Comparison of ENCODE assay signal across 17 cellular contexts in the genomic region with DNA sequence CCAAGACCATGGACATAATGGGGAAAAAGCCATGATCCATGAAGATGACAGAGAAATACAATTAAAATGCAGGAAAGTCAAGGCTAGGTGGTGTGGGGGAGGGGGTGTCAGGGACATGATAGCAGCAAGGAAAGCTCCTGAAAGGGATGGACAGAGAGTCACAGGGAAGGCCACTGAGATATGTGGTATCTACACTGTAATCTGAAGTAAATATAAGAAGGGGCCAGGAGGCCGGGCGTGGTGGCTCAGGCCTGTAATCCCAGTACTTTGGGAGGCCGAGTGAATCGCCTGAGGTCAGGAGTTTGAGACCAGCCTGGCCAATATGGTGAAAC.
A peak's percentile ranks its signal among the peaks of the same experiment; 100 is the strongest.
DNase-seq lines count a peak whose midpoint lies in the region; ATAC-seq and TF ChIP-seq lines count a peak whose summit lies in the region.
"Had no signal": no experiment of that assay in that cellular context is flagged by ENCODE, and none has a peak within 500 bp of the region (broad histone marks: within the 10 kb centered on the region; RNA-seq: fewer than 3 reads in every experiment).

No MANE protein-coding gene starts in this region.

- H3K4me3 ChIP-seq in stomach = no peak overlapping the region
- no peak overlapping the region for H3K4me3 ChIP-seq in aorta (ENCODE audit: low read length in 2 of 2)
- H3K4me3 ChIP-seq: BLaER1 treated with 17β-estradiol and CSF1 and Interleukin-3, amounts not matched to agents 10 nM and 100 nM had no signal

- ATAC-seq in activated T-cell treated with anti-CD3 and anti-CD28 coated beads, Interleukin-2, amount 50 U/mL, for 72 hours (replicated peaks in 1 of 2) = no peak
- ATAC-seq in GM21737 (IDR thresholded peaks at IDR 0.05; ENCODE audit: unreplicated experiment) = no peak
- ATAC-seq in aorta (ENCODE audit: low FRiP score) = no peak
- no peak for ATAC-seq in sciatic nerve

- H3K4me3 Mint-ChIP-seq in activated T-cell treated with anti-CD3 and anti-CD28 coated beads, Interleukin-2, amount 50 U/mL, for 24 hours = no peak overlapping the region
- H3K4me3 Mint-ChIP-seq in activated T-cell treated with anti-CD3 and anti-CD28 coated beads, Interleukin-2, amount 50 U/mL, for 72 hours = no peak overlapping the region
- H3K4me3 Mint-ChIP-seq in chondrocyte (ENCODE audit: unreplicated experiment) (no peak overlapping the region), neural crest cell (no peak overlapping the region)

- TF ChIP-seq POLR2A in stomach (IDR thresholded peaks at IDR 0.05) = no peak

- H3K27ac ChIP-seq in stomach (no peak overlapping the region), aorta (ENCODE audit: low read depth in 1 of 2, low read length in 2 of 2) (no peak overlapping the region)
- H3K27ac ChIP-seq: 22Rv1; BLaER1 treated with 17β-estradiol and CSF1 and Interleukin-3, amounts not matched to agents 10 nM and 100 nM; RWPE1 had no signal

- H3K27ac Mint-ChIP-seq in activated T-cell treated with anti-CD3 and anti-CD28 coated beads, Interleukin-2, amount 50 U/mL, for 24 hours = peak overlapping the region; percentile 6
- no peak overlapping the region for H3K27ac Mint-ChIP-seq in activated T-cell treated with anti-CD3 and anti-CD28 coated beads, Interleukin-2, amount 50 U/mL, for 72 hours
- H3K27ac Mint-ChIP-seq in chondrocyte (ENCODE audit: unreplicated experiment) = peak overlapping the region; percentile 83
- peak overlapping the region; percentile 22 for H3K27ac Mint-ChIP-seq in neural crest cell (ENCODE audit: unreplicated experiment)

- WGBS in stomach, 5 donors = 90 to 97% (median 93%) methylated on average over 4 of the region's 4 CpGs
- 97 to 98% methylated on average over 4 of the region's 4 CpGs for WGBS in aorta, 2 donors

- H3K9me3 Mint-ChIP-seq in activated T-cell treated with anti-CD3 and anti-CD28 coated beads, Interleukin-2, amount 50 U/mL, for 24 hours = no peaks in the 10 kb centered on the region
- no peaks in the 10 kb centered on the region for H3K9me3 Mint-ChIP-seq in activated T-cell treated with anti-CD3 and anti-CD28 coated beads, Interleukin-2, amount 50 U/mL, for 72 hours
- H3K9me3 Mint-ChIP-seq in chondrocyte (ENCODE audit: low read depth) (no peaks in the 10 kb centered on the region), neural crest cell (no peaks in the 10 kb centered on the region)

- H3K36me3 ChIP-seq in stomach (peaks cover 0 to 4% (median 0%) of the 10 kb centered on the region in 4 donors), aorta (ENCODE audit: control insufficient read depth in 1 of 2, insufficient read depth in 2 of 2, low read length in 1 of 2) (no peaks in the 10 kb centered on the region)
- H3K36me3 ChIP-seq: BLaER1 treated with 17β-estradiol and CSF1 and Interleukin-3, amounts not matched to agents 10 nM and 100 nM had no signal

- TF ChIP-seq EP300 in stomach (IDR thresholded peaks at IDR 0.05) = no peak

- H3K4me1 ChIP-seq in stomach = peaks cover 0 to 32% (median 7%) of the 10 kb centered on the region in 4 donors
- peaks cover 5 to 11% of the 10 kb centered on the region in 2 donors for H3K4me1 ChIP-seq in aorta (ENCODE audit: control insufficient read depth in 1 of 2, insufficient read depth in 2 of 2, low read length in 2 of 2)

- no peaks in the 10 kb centered on the region for H3K27me3 ChIP-seq in stomach
- H3K27me3 ChIP-seq in aorta (ENCODE audit: control insufficient read depth in 1 of 2, insufficient read depth in 2 of 2, low read length in 1 of 2) = no peaks in the 10 kb centered on the region
- H3K27me3 ChIP-seq: BLaER1 treated with 17β-estradiol and CSF1 and Interleukin-3, amounts not matched to agents 10 nM and 100 nM had no signal

- no peaks in the 10 kb centered on the region for H3K27me3 Mint-ChIP-seq in activated T-cell treated with anti-CD3 and anti-CD28 coated beads, Interleukin-2, amount 50 U/mL, for 24 hours
- H3K27me3 Mint-ChIP-seq in activated T-cell treated with anti-CD3 and anti-CD28 coated beads, Interleukin-2, amount 50 U/mL, for 72 hours (ENCODE audit: low read depth) = no peaks in the 10 kb centered on the region
- no peaks in the 10 kb centered on the region for H3K27me3 Mint-ChIP-seq in chondrocyte (ENCODE audit: low read depth)
- no peaks in the 10 kb centered on the region for H3K27me3 Mint-ChIP-seq in neural crest cell (ENCODE audit: low read depth)

- H3K9me3 ChIP-seq in stomach (no peaks in the 10 kb centered on the region), aorta (ENCODE audit: control insufficient read depth, low read length) (no peaks in the 10 kb centered on the region)
- H3K9me3 ChIP-seq: BLaER1 treated with 17β-estradiol and CSF1 and Interleukin-3, amounts not matched to agents 10 nM and 100 nM had no signal

- intact Hi-C loops in stomach (cut with DNase I; ENCODE audit: low total_unique reads) = no loop called here
- intact Hi-C loops in aorta (cut with DNase I) = no loop called here
- intact Hi-C loops in sciatic nerve (cut with DNase I) = no loop called here

- TF ChIP-seq CTCF in chondrocyte (IDR thresholded peaks at IDR 0.05) = no peak
- TF ChIP-seq CTCF in neural crest cell (conservative IDR thresholded peaks at IDR 0.05) = no peak
- no peak for TF ChIP-seq CTCF in stomach (IDR thresholded peaks at IDR 0.05)

- H3K4me1 Mint-ChIP-seq in activated T-cell treated with anti-CD3 and anti-CD28 coated beads, Interleukin-2, amount 50 U/mL, for 24 hours (ENCODE audit: low read depth) = peaks cover 10% of the 10 kb centered on the region
- H3K4me1 Mint-ChIP-seq in activated T-cell treated with anti-CD3 and anti-CD28 coated beads, Interleukin-2, amount 50 U/mL, for 72 hours (ENCODE audit: low read depth) = peaks cover 7% of the 10 kb centered on the region
- H3K4me1 Mint-ChIP-seq in chondrocyte (ENCODE audit: low read depth) = peaks cover 76% of the 10 kb centered on the region
- peaks cover 26% of the 10 kb centered on the region for H3K4me1 Mint-ChIP-seq in neural crest cell

- no peaks in the 10 kb centered on the region for H3K36me3 Mint-ChIP-seq in activated T-cell treated with anti-CD3 and anti-CD28 coated beads, Interleukin-2, amount 50 U/mL, for 24 hours (ENCODE audit: low read depth)
- peaks cover 2% of the 10 kb centered on the region in 2 donors for H3K36me3 Mint-ChIP-seq in activated T-cell treated with anti-CD3 and anti-CD28 coated beads, Interleukin-2, amount 50 U/mL, for 72 hours (ENCODE audit: insufficient read depth in 2 of 2)
- H3K36me3 Mint-ChIP-seq in chondrocyte (ENCODE audit: low read depth) (peaks cover 2% of the 10 kb centered on the region), neural crest cell (ENCODE audit: low read depth) (no peaks in the 10 kb centered on the region)

- DNase-seq in activated T-cell treated with anti-CD3 and anti-CD28 coated beads, Interleukin-2, amount 50 U/mL, for 24 hours = no peak
- no peak for DNase-seq in activated T-cell treated with anti-CD3 and anti-CD28 coated beads, Interleukin-2, amount 50 U/mL, for 72 hours
- DNase-seq in chondrocyte (ENCODE audit: low spot score) (no peak), neural crest cell (ENCODE audit: low read depth, low spot score) (no peak), stomach (no peak), aorta (no peak), sciatic nerve (ENCODE audit: low spot score) (no peak)
- DNase-seq: DMS153, HCEC 1CT, NCI-H1048, NCI-H146, NCI-H2081 treated with DMSO at 0.1 percent for 48 hours, NCI-H2227 treated with DMSO at 0.1 percent for 48 hours had no signal
